Comparison of ENCODE assay signal across 27 cellular contexts in the genomic region with DNA sequence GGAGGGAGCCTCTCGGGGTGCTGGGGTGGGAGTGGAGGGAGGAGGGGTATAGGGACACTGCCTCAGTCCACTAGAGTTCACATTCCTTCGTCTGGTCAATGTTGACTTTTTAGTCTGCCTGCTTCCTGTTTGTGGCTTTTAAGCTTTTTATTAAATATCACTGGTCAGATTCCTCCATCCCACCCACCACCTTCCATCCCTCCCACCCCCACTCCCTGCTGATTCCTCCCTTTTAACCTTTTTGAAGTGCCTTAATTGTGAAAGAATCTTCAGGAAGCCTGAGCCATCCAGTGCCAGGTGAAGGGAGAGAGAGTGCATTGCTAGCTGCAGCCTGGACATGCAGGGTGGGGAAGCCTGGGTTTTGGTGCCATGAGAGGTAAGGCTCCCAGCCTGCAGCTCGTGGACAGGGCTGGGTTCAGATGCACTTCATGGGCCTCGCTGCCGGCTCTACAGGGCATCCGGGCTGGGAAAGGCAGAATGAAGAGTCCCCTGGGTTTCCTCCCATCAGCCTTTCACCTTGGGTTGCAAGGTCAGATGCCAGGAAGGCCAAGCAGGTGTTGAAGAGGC.
DNase-seq lines count a peak whose midpoint lies in the region; ATAC-seq and TF ChIP-seq lines count a peak whose summit lies in the region.
"Had no signal": no experiment of that assay in that cellular context is flagged by ENCODE, and none has a peak within 500 bp of the region (broad histone marks: within the 10 kb centered on the region; RNA-seq: fewer than 3 reads in every experiment).

No MANE protein-coding gene starts in this region.

- H3K9me3 Mint-ChIP-seq in progenitor cell of endocrine pancreas (ENCODE audit: low read depth), result no peaks in the 10 kb centered on the region
- H3K9me3 Mint-ChIP-seq: CD4-positive, alpha-beta T cell; neural progenitor cell had no signal

- H3K4me3 ChIP-seq in RWPE2 (ENCODE audit: severe bottlenecking), result no peak overlapping the region
- no peak overlapping the region for H3K4me3 ChIP-seq in fibroblast of villous mesenchyme (ENCODE audit: low read depth, low read length)
- H3K4me3 ChIP-seq in smooth muscle cell, result no peak overlapping the region
- H3K4me3 ChIP-seq: colonic mucosa, heart left ventricle, neural progenitor cell, SK-N-MC, vagina had no signal

- DNase-seq in DMS53 (lab: John Stamatoyannopoulos, UW), result peak; percentile 13
- no peak for DNase-seq in DMS53 treated with DMSO at 0.1 percent for 48 hours (lab: John Stamatoyannopoulos, UW; ENCODE audit: unreplicated experiment)
- DNase-seq in RWPE2 (ENCODE audit: low spot score), result no peak
- peak; percentile 27 for DNase-seq in fibroblast of villous mesenchyme (ENCODE audit: low read depth)
- DNase-seq in smooth muscle cell (lab: John Stamatoyannopoulos, UW; ENCODE audit: unreplicated experiment), result no peak
- no peak for DNase-seq in sciatic nerve (ENCODE audit: low spot score)
- no peak for DNase-seq in progenitor cell of endocrine pancreas (ENCODE audit: low spot score, unreplicated experiment)
- DNase-seq: 8988T; activated CD4-positive, alpha-beta T cell treated with anti-CD3 and anti-CD28 coated beads for 4 hours; activated CD8-positive, alpha-beta memory T cell treated with anti-CD3 and anti-CD28 coated beads for 24 hours; activated T-cell treated with anti-CD3 and anti-CD28 coated beads, Interleukin-2, amount 50 U/mL, for 1 hour; AML-193; CD4-positive, alpha-beta T cell; colonic mucosa; effector memory CD4-positive, alpha-beta T cell; erythroblast; left cardiac atrium; NCI-H1436 treated with DMSO at 0.1 percent for 48 hours; NCI-H446; stimulated activated naive CD4-positive, alpha-beta T cell treated with Interleukin-2 at 50 U/mL for 16 hours; T-helper 2 cell had no signal

- ATAC-seq in RWPE2 (ENCODE audit: low read depth), result 0 out of 3 replicates have a peak, but pooled peaks have one; percentile 11
- ATAC-seq in sciatic nerve, result no peak
- ATAC-seq in HG02938 (IDR thresholded peaks at IDR 0.05; ENCODE audit: unreplicated experiment), result no peak
- ATAC-seq: heart left ventricle, left cardiac atrium had no signal

- H3K4me2 ChIP-seq in smooth muscle cell, result peak overlapping the region; percentile 63
- H3K4me2 ChIP-seq: neural progenitor cell had no signal

- H3K27ac Mint-ChIP-seq in progenitor cell of endocrine pancreas, result no peak overlapping the region
- H3K27ac Mint-ChIP-seq: CD4-positive, alpha-beta T cell; neural progenitor cell had no signal

- no peaks in the 10 kb centered on the region for H3K79me2 ChIP-seq in smooth muscle cell (ENCODE audit: low read depth)

- H3K4me1 ChIP-seq in RWPE2 (ENCODE audit: insufficient read depth, poor library complexity, severe bottlenecking), result no peaks in the 10 kb centered on the region
- peaks cover 7% of the 10 kb centered on the region for H3K4me1 ChIP-seq in smooth muscle cell (ENCODE audit: low read depth)
- H3K4me1 ChIP-seq: colonic mucosa, vagina had no signal

- no peak for TF ChIP-seq CTCF in RWPE2 (IDR thresholded peaks at IDR 0.05; ENCODE audit: poor library complexity, severe bottlenecking)
- TF ChIP-seq CTCF in fibroblast of villous mesenchyme (IDR thresholded peaks at IDR 0.05; ENCODE audit: insufficient read depth, low read depth, low read length), result no peak
- no peak for TF ChIP-seq CTCF in smooth muscle cell (IDR thresholded peaks at IDR 0.05; ENCODE audit: borderline replicate concordance, insufficient read depth, poor library complexity, severe bottlenecking)
- TF ChIP-seq CTCF in progenitor cell of endocrine pancreas (IDR thresholded peaks at IDR 0.05; ENCODE audit: unreplicated experiment), result no peak

- 80% methylated on average over 5 of the region's 6 CpGs for WGBS in smooth muscle cell (ENCODE audit: low lambda C conversion rate)

- H3K9me3 ChIP-seq in RWPE2 (ENCODE audit: severe bottlenecking) (no peaks in the 10 kb centered on the region), smooth muscle cell (replicated peaks; ENCODE audit: low read depth) (no peaks in the 10 kb centered on the region)
- H3K9me3 ChIP-seq: colonic mucosa, heart left ventricle, vagina had no signal

- peaks cover 9% of the 10 kb centered on the region for H3K27me3 Mint-ChIP-seq in progenitor cell of endocrine pancreas
- H3K27me3 Mint-ChIP-seq: CD4-positive, alpha-beta T cell had no signal

- H3K36me3 ChIP-seq in RWPE2 (ENCODE audit: low read depth) (no peaks in the 10 kb centered on the region), smooth muscle cell (ENCODE audit: low read depth) (no peaks in the 10 kb centered on the region)
- H3K36me3 ChIP-seq: colonic mucosa, neural progenitor cell had no signal

- H4K20me1 ChIP-seq in smooth muscle cell (ENCODE audit: low read depth), result no peaks in the 10 kb centered on the region

- no peaks in the 10 kb centered on the region for H3F3A ChIP-seq in smooth muscle cell (ENCODE audit: low read depth)

- peaks cover 3% of the 10 kb centered on the region for H3K36me3 Mint-ChIP-seq in progenitor cell of endocrine pancreas (ENCODE audit: insufficient read depth)
- H3K36me3 Mint-ChIP-seq: neural progenitor cell had no signal

- H2AFZ ChIP-seq in smooth muscle cell (ENCODE audit: low read depth), result no peak overlapping the region
- H2AFZ ChIP-seq: neural progenitor cell had no signal

- intact Hi-C loops in sciatic nerve (cut with DNase I), result no loop called here

- no peak overlapping the region for H3K27ac ChIP-seq in RWPE2 (ENCODE audit: poor library complexity, severe bottlenecking)
- H3K27ac ChIP-seq in smooth muscle cell (ENCODE audit: low read depth), result no peak overlapping the region
- H3K27ac ChIP-seq: colonic mucosa, neural progenitor cell, RWPE1, SK-N-MC, vagina had no signal

- H3K4me1 Mint-ChIP-seq in progenitor cell of endocrine pancreas (ENCODE audit: low read depth), result peaks cover 10% of the 10 kb centered on the region

- H3K4me3 Mint-ChIP-seq in progenitor cell of endocrine pancreas (ENCODE audit: low read depth), result no peak overlapping the region
- H3K4me3 Mint-ChIP-seq: CD4-positive, alpha-beta T cell; neural progenitor cell had no signal

- no peak overlapping the region for H3K9ac ChIP-seq in smooth muscle cell (ENCODE audit: low read depth)
- H3K9ac ChIP-seq: neural progenitor cell had no signal

- H3K27me3 ChIP-seq in RWPE2 (ENCODE audit: insufficient read depth, poor library complexity, severe bottlenecking) (no peaks in the 10 kb centered on the region), smooth muscle cell (ENCODE audit: low read depth) (no peaks in the 10 kb centered on the region)
- H3K27me3 ChIP-seq: colonic mucosa, heart left ventricle, neural progenitor cell, vagina had no signal

Comparison
In these comparisons a context has a peak if more than half of its experiments do, and no peak if none do; other contexts are left out.
1. DNase-seq: peak in DMS53 (single experiment) and fibroblast of villous mesenchyme (single experiment); none in DMS53 treated with DMSO at 0.1 percent for 48 hours (single experiment), RWPE2 (single experiment), smooth muscle cell (single experiment), sciatic nerve (single experiment) and progenitor cell of endocrine pancreas (single experiment).